Comparison of ENCODE assay signal across 2 cellular contexts in the genomic region with DNA sequence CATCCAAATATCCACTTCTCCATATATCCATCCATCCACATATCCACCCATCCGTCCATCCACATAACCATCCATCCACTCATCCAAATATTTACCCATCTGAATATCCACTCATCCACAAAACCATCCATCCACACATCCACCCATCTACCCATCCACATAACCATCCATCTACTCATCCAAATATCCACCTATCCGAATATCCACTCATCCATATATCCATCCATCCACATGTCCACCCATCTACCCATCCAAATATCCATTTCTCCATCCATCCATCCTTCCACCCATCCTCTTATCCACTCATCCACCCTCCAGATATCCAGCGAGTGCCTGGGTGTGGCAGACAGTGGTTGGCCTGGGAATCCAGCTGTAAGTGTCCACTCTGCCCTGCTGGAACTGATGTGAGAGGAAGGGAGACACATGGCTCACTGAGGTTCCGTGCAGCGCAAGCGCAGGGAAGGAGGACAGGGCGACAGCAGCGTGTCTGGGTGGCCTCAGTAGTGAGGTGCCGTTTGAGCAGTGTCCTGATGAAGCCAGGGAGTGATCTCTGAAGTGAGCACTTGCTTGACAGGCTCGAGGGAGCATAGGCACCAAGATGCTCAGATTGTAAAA.
A peak's percentile ranks its signal among the peaks of the same experiment; 100 is the strongest.
TF ChIP-seq lines count a peak whose summit lies in the region.

No MANE protein-coding gene starts in this region.

TF ChIP-seq in HCT116, 20 proteins besides CTCF, POLR2A, EP300 and RAD21:
- TF ChIP-seq FOSL1 (IDR thresholded peaks at IDR 0.05; ENCODE audit: low read depth) (no peak), SP1 (IDR thresholded peaks at IDR 0.05; ENCODE audit: low read depth) (no peak), EZH2phosphoT487 (IDR thresholded peaks at IDR 0.05; ENCODE audit: borderline replicate concordance) (no peak), EGR1 (IDR thresholded peaks at IDR 0.05; ENCODE audit: low read depth) (no peak), POLR2AphosphoS5 (IDR thresholded peaks at IDR 0.05; ENCODE audit: low read depth, low read length) (no peak), JUND (IDR thresholded peaks at IDR 0.05) (no peak), YY1 (IDR thresholded peaks at IDR 0.05; ENCODE audit: extremely low read depth, insufficient replicate concordance, low read depth, low read length) (no peak), ELF1 (IDR thresholded peaks at IDR 0.05; ENCODE audit: borderline replicate concordance, low read depth) (no peak), ZFX (IDR thresholded peaks at IDR 0.05) (no peak), CBX3 (IDR thresholded peaks at IDR 0.05; ENCODE audit: low read depth) (no peak), REST (IDR thresholded peaks at IDR 0.05; ENCODE audit: low read depth) (no peak), CEBPB (IDR thresholded peaks at IDR 0.05; ENCODE audit: low read depth) (no peak)
TF ChIP-seq in HCT116: peak in this region for 0.

TF ChIP-seq in K562, 482 proteins besides CTCF, POLR2A, EP300 and RAD21:
- TF ChIP-seq ESRRA (IDR thresholded peaks at IDR 0.05; ENCODE audit: borderline replicate concordance, low read depth) (no peak), NRF1 (conservative IDR thresholded peaks at IDR 0.05 in 1 of 2, IDR thresholded peaks at IDR 0.05 in 1 of 2) (peak; percentile 69 to 74), NKRF (IDR thresholded peaks at IDR 0.05; ENCODE audit: borderline replicate concordance) (no peak), BRF1 (IDR thresholded peaks at IDR 0.05; ENCODE audit: borderline replicate concordance, extremely low read depth, insufficient read length) (no peak), ZNF253 (CRISPR knock-in tag; conservative IDR thresholded peaks at IDR 0.05) (no peak), SETDB1 (IDR thresholded peaks at IDR 0.05; ENCODE audit: low read length) (no peak), RBFOX2 (IDR thresholded peaks at IDR 0.05; ENCODE audit: low read depth, low read length) (no peak), KAT8 (IDR thresholded peaks at IDR 0.05; ENCODE audit: low read depth) (no peak), MCM3 (IDR thresholded peaks at IDR 0.05) (0 out of 2 replicates have a peak, but pooled peaks have one; percentile 13), ASH1L (IDR thresholded peaks at IDR 0.05; ENCODE audit: borderline replicate concordance, low read depth, partially characterized antibody) (no peak), ZMIZ1 (IDR thresholded peaks at IDR 0.05; ENCODE audit: low read depth in 2 of 2, low read length in 2 of 2) (no peak)
- TF ChIP-seq, protein P1, sequence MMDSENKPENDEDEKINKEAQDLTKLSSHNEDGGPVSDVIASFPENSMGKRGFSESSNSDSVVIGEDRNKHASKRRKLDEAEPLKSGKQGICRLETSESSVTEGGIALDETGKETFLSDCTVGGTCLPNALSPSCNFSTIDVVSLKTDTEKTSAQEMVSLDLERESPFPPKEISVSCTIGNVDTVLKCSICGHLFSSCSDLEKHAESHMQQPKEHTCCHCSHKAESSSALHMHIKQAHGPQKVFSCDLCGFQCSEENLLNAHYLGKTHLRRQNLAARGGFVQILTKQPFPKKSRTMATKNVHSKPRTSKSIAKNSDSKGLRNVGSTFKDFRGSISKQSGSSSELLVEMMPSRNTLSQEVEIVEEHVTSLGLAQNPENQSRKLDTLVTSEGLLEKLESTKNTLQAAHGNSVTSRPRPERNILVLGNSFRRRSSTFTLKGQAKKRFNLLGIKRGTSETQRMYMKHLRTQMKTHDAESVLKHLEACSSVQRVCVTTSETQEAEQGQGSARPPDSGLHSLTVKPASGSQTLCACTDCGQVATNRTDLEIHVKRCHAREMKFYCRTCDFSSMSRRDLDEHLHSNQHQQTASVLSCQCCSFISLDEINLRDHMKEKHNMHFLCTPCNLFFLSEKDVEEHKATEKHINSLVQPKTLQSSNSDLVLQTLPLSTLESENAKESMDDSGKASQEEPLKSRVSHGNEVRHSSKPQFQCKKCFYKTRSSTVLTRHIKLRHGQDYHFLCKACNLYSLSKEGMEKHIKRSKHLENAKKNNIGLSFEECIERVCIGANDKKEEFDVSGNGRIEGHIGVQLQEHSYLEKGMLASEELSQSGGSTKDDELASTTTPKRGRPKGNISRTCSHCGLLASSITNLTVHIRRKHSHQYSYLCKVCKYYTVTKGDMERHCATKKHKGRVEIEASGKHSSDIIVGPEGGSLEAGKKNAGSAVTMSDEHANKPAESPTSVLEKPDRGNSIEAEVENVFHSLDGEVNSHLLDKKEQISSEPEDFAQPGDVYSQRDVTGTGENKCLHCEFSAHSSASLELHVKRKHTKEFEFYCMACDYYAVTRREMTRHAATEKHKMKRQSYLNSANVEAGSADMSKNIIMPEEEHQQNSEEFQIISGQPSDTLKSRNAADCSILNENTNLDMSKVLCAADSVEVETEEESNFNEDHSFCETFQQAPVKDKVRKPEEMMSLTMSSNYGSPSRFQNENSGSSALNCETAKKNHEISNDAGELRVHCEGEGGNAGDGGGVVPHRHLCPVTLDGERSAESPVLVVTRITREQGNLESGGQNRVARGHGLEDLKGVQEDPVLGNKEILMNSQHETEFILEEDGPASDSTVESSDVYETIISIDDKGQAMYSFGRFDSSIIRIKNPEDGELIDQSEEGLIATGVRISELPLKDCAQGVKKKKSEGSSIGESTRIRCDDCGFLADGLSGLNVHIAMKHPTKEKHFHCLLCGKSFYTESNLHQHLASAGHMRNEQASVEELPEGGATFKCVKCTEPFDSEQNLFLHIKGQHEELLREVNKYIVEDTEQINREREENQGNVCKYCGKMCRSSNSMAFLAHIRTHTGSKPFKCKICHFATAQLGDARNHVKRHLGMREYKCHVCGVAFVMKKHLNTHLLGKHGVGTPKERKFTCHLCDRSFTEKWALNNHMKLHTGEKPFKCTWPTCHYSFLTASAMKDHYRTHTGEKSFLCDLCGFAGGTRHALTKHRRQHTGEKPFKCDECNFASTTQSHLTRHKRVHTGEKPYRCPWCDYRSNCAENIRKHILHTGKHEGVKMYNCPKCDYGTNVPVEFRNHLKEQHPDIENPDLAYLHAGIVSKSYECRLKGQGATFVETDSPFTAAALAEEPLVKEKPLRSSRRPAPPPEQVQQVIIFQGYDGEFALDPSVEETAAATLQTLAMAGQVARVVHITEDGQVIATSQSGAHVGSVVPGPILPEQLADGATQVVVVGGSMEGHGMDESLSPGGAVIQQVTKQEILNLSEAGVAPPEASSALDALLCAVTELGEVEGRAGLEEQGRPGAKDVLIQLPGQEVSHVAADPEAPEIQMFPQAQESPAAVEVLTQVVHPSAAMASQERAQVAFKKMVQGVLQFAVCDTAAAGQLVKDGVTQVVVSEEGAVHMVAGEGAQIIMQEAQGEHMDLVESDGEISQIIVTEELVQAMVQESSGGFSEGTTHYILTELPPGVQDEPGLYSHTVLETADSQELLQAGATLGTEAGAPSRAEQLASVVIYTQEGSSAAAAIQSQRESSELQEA (IDR thresholded peaks at IDR 0.05; ENCODE audit: low read depth) = no peak
